ENCODE assay signal across 8 cellular contexts in the genomic region with DNA sequence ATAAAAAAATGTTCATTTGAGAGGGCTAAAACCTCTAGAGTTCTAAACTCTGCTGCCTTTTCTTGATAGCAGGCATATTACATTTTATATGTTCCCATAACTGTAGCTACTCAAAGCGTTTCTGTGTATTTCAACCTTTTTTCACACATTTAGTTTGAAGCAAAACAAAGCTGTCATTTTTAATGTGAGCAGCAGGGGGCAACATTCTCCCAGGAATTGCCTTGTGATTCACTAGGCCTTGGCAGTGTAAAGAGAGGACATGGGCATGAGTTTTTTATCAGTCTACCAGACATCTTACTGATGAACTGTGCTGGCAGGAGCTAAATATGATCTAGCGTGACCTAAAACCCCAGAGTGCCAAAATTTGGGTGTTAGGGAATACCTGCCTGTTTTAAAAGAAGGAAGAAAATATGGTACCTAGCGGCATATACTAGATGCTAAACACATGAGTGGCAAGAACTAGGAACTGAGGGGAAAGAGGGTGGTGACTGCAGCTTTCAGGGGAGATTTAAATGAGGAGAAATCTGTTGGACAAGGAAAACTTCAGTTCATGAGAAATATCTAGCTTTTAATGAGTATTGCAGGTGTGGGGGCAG.
DNase-seq lines count a peak whose midpoint lies in the region; ATAC-seq and TF ChIP-seq lines count a peak whose summit lies in the region.

No MANE protein-coding gene starts in this region.

- H2AFZ ChIP-seq in DND-41 (ENCODE audit: low read depth, low read length), result no peak overlapping the region
- H2AFZ ChIP-seq in Karpas-422 (ENCODE audit: low read length), result no peak overlapping the region

- no peak for TF ChIP-seq POLR2A in prostate gland (IDR thresholded peaks at IDR 0.05)

- DNase-seq in DND-41 (peak; percentile 63), Karpas-422 (peak; percentile 92), SHP77 (lab: John Stamatoyannopoulos, UW) (peak; percentile 28 to 34), glomerular visceral epithelial cell (ENCODE audit: extremely low spot score) (peak; percentile 59), prostate gland (ENCODE audit: low spot score) (peak; percentile 38)
- DNase-seq in activated naive CD4-positive, alpha-beta T cell treated with anti-CD3 and anti-CD28 coated beads, Interleukin-2, amount 50 U/mL, for 16 hours, result peak; percentile 49

- ATAC-seq in DND-41 (ENCODE audit: insufficient read depth, low read depth), result peak; percentile 71
- ATAC-seq in HG03354 (IDR thresholded peaks at IDR 0.05; ENCODE audit: poor library complexity, severe bottlenecking, unreplicated experiment), result no peak
- no peak for ATAC-seq in HG03469 (IDR thresholded peaks at IDR 0.05; ENCODE audit: unreplicated experiment)

- no peak overlapping the region for H3K4me2 ChIP-seq in DND-41 (ENCODE audit: insufficient read depth, low read length)
- no peak overlapping the region for H3K4me2 ChIP-seq in Karpas-422 (ENCODE audit: low read depth, low read length, poor library complexity, severe bottlenecking)

- H3K27ac ChIP-seq in DND-41 (ENCODE audit: low read length) (no peak overlapping the region), Karpas-422 (ENCODE audit: low read length) (no peak overlapping the region), prostate gland (no peak overlapping the region)

- H3K9me2 ChIP-seq in Karpas-422 (replicated peaks; ENCODE audit: insufficient read depth, low read length), result no peaks in the 10 kb centered on the region

- no peaks in the 10 kb centered on the region for H3K4me1 ChIP-seq in DND-41 (ENCODE audit: insufficient read depth, low read length)
- peaks cover 8% of the 10 kb centered on the region for H3K4me1 ChIP-seq in Karpas-422 (ENCODE audit: low read length)
- no peaks in the 10 kb centered on the region for H3K4me1 ChIP-seq in prostate gland (replicated peaks)

- H3K9me3 ChIP-seq in DND-41 (ENCODE audit: insufficient read depth, low read length, severe bottlenecking), result no peaks in the 10 kb centered on the region
- H3K9me3 ChIP-seq in Karpas-422 (ENCODE audit: low read length), result no peaks in the 10 kb centered on the region
- no peaks in the 10 kb centered on the region for H3K9me3 ChIP-seq in prostate gland

- H3K27me3 ChIP-seq in DND-41 (ENCODE audit: insufficient read depth, low read length, poor library complexity) (no peaks in the 10 kb centered on the region), Karpas-422 (ENCODE audit: low read length) (no peaks in the 10 kb centered on the region), prostate gland (replicated peaks; ENCODE audit: insufficient read depth) (no peaks in the 10 kb centered on the region)

- intact Hi-C loops in prostate gland (cut with DNase I), result loop anchor here (2.0 to 5.0 kb wide), 3 partner anchors 36 to 596 kb away; no protein-coding TSS in a partner anchor

- H3K4me3 ChIP-seq in DND-41 (ENCODE audit: low read depth in 1 of 2, low read length in 2 of 2) (no peak overlapping the region), Karpas-422 (ENCODE audit: low read length) (no peak overlapping the region), prostate gland (no peak overlapping the region)

- 41% methylated on average over 3 of the region's 3 CpGs for WGBS in prostate gland

- TF ChIP-seq CTCF in DND-41 (IDR thresholded peaks at IDR 0.05; ENCODE audit: borderline replicate concordance, extremely low read depth, low read length, poor library complexity, severe bottlenecking), result peak; percentile 85
- peak; percentile 64 to 81 (median 74) for TF ChIP-seq CTCF in prostate gland (IDR thresholded peaks at IDR 0.05)

- no peaks in the 10 kb centered on the region for H3K79me2 ChIP-seq in DND-41 (ENCODE audit: insufficient read depth, low read length)
- H3K79me2 ChIP-seq in Karpas-422 (ENCODE audit: low read length), result no peaks in the 10 kb centered on the region

- H4K20me1 ChIP-seq in DND-41 (ENCODE audit: insufficient read depth, low read length) (no peaks in the 10 kb centered on the region; the same call in 1 of the 2 replicates), Karpas-422 (ENCODE audit: insufficient read depth, low read depth, low read length) (peaks cover 22% of the 10 kb centered on the region; the same call in 1 of the 2 replicates)

- H3K36me3 ChIP-seq in DND-41 (ENCODE audit: insufficient read depth, low read length), result no peaks in the 10 kb centered on the region
- H3K36me3 ChIP-seq in Karpas-422 (ENCODE audit: insufficient read depth, low read length), result no peaks in the 10 kb centered on the region
- no peaks in the 10 kb centered on the region for H3K36me3 ChIP-seq in prostate gland

- H3K9ac ChIP-seq in DND-41 (ENCODE audit: low read depth, low read length) (no peak overlapping the region), Karpas-422 (ENCODE audit: low read length) (no peak overlapping the region)

Comparison
In these comparisons a context has a peak if more than half of its experiments do, and no peak if none do; other contexts are left out.
1. DNase-seq: peak in every context shown above with its lines; median percentile 92 in Karpas-422; 63 in DND-41; 59 in glomerular visceral epithelial cell; 49 in activated naive CD4-positive, alpha-beta T cell treated with anti-CD3 and anti-CD28 coated beads, Interleukin-2, amount 50 U/mL, for 16 hours; 38 in prostate gland; 31 in SHP77.